In the genomic region with DNA sequence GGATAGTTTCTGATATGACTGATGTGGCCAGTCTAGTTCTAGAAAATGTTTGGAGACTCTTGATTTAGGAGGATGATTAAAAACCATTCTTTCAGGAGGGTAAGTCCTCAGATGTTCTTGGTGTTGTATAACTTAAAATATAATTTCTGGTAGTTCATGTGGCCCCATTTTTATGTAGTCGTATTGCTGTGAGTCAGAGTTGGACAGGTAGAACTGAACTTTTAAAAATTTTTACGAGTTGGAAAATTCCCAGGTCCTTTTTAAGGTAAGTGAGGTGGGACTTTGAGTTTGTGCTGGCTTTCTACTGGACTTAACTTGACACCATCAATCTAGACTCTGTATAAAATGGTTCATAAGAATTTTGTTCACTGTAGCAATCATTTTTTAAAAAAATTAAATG, we compare ENCODE assay signal across 8 cellular contexts.
"Had no signal": no experiment of that assay in that cellular context is flagged by ENCODE, and none has a peak within 500 bp of the region (broad histone marks: within the 10 kb centered on the region; RNA-seq: fewer than 3 reads in every experiment).

No MANE protein-coding gene starts in this region.

- H3K9me3 ChIP-seq: HAP-1 had no signal

- H3K27ac Mint-ChIP-seq: HFFc6 had no signal

- H3K4me3 ChIP-seq: HAP-1, K562 had no signal

- ATAC-seq: HCT116, K562 had no signal

- H3K4me3 Mint-ChIP-seq: HFFc6 had no signal

- DNase-seq: GOT3, H7, HFFc6, IMR-90, KG1 had no signal

- H3K9me3 Mint-ChIP-seq: HFFc6 had no signal

- H3K36me3 ChIP-seq: HAP-1 had no signal
